ENCODE assay signal across 1 cellular context in genomic region chr13:41310963-41311606, GRCh38.
TF ChIP-seq lines count a peak whose summit lies in the region.

NAA16 (plus strand) TSS chr13:41311267; CDS start chr13:41311529, 262 bp downstream.

TF ChIP-seq in GM12878, 131 proteins besides CTCF, POLR2A, EP300 and RAD21 (continued from another document):
- TF ChIP-seq, protein P1, sequence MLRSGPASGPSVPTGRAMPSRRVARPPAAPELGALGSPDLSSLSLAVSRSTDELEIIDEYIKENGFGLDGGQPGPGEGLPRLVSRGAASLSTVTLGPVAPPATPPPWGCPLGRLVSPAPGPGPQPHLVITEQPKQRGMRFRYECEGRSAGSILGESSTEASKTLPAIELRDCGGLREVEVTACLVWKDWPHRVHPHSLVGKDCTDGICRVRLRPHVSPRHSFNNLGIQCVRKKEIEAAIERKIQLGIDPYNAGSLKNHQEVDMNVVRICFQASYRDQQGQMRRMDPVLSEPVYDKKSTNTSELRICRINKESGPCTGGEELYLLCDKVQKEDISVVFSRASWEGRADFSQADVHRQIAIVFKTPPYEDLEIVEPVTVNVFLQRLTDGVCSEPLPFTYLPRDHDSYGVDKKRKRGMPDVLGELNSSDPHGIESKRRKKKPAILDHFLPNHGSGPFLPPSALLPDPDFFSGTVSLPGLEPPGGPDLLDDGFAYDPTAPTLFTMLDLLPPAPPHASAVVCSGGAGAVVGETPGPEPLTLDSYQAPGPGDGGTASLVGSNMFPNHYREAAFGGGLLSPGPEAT (IDR thresholded peaks at IDR 0.05; ENCODE audit: low read depth): peak; percentile 54; the same call in 1 of the 2 replicates
- peak; percentile 68; the same call in 1 of the 2 replicates for TF ChIP-seq PAX5 (IDR thresholded peaks at IDR 0.05; ENCODE audit: borderline replicate concordance, low read depth, low read length)
- TF ChIP-seq SMAD5 (IDR thresholded peaks at IDR 0.05; ENCODE audit: low read depth): 0 out of 2 replicates have a peak, but pooled peaks have one; percentile 42
